ENCODE assay signal across 29 cellular contexts in genomic region chr16:86020971-86021370, GRCh38.
"Had no signal": no experiment of that assay in that cellular context is flagged by ENCODE, and none has a peak within 500 bp of the region (broad histone marks: within the 10 kb centered on the region; RNA-seq: fewer than 3 reads in every experiment).

No MANE protein-coding gene starts in this region.

- DNase-seq: caudate nucleus; cerebellar nuclear complex; effector memory CD4-positive, alpha-beta T cell; foreskin melanocyte; left cardiac atrium; mammary epithelial cell; mucosa of descending colon; naive B cell; pancreas; stimulated activated CD4-positive, alpha-beta T cell treated with anti-CD3 and anti-CD28 coated beads, Interleukin-2, amount 100 ng/mL, for 24 hours; stimulated activated CD4-positive, alpha-beta T cell treated with anti-CD3 and anti-CD28 coated beads, Interleukin-4, amount 100 ng/mL, for 24 hours; stimulated activated naive CD4-positive, alpha-beta T cell treated with Interleukin-2 at 50 U/mL for 16 hours; stomach; testis had no signal

- H3K9me3 ChIP-seq: neutrophil, pancreas, right lobe of liver, testis had no signal

- H3K4me3 ChIP-seq: esophagus muscularis mucosa, left lung, mucosa of descending colon, pancreas, right lobe of liver, stomach, testis, tibial artery had no signal

- ATAC-seq: left cardiac atrium; left lung; mucosa of descending colon; natural killer cell treated with Interleukin-12 subunit alpha and Interleukin-12 subunit beta and Interleukin-15 and Interleukin-18, amount 100 ng/mL, for 72 hours; pancreas; right lobe of liver; stimulated activated effector memory CD8-positive, alpha-beta T cell treated with anti-CD3 and anti-CD28 coated beads, Interleukin-12 subunit alpha, Interleukin-12 subunit beta, amount 100 ng/mL, for 72 hours had no signal

- FAIRE-seq: colon, endothelial cell of umbilical vein, pancreas, urothelium cell line had no signal

- H3K4me1 Mint-ChIP-seq: stimulated activated effector memory CD8-positive, alpha-beta T cell treated with anti-CD3 and anti-CD28 coated beads, Interleukin-12 subunit alpha, Interleukin-12 subunit beta, amount 100 ng/mL, for 72 hours had no signal

- H3K27me3 ChIP-seq: esophagus muscularis mucosa, pancreas, right lobe of liver, testis had no signal

- H3K4me3 Mint-ChIP-seq: dendritic cell treated with granulocyte-macrophage colony-stimulating factor and Interleukin-4, amounts not matched to agents 40 ng/mL and 50 ng/mL, for 4 days; mesothelial cell of epicardium; naive B cell; natural killer cell treated with Interleukin-12 subunit alpha and Interleukin-12 subunit beta and Interleukin-15 and Interleukin-18, amount 100 ng/mL, for 72 hours; neural crest cell; stimulated activated effector memory CD8-positive, alpha-beta T cell treated with anti-CD3 and anti-CD28 coated beads, Interleukin-12 subunit alpha, Interleukin-12 subunit beta, amount 100 ng/mL, for 72 hours; type B pancreatic cell had no signal

- H3K27ac ChIP-seq: left lung, neutrophil, pancreas, right lobe of liver, stomach, testis, tibial artery had no signal

- H3K36me3 Mint-ChIP-seq: mesothelial cell of epicardium had no signal

- H3K4me1 ChIP-seq: pancreas, right lobe of liver, stomach, testis, tibial artery had no signal

- H3K27ac Mint-ChIP-seq: dendritic cell treated with granulocyte-macrophage colony-stimulating factor and Interleukin-4, amounts not matched to agents 40 ng/mL and 50 ng/mL, for 4 days; mesothelial cell of epicardium; natural killer cell treated with Interleukin-12 subunit alpha and Interleukin-12 subunit beta and Interleukin-15 and Interleukin-18, amount 100 ng/mL, for 72 hours; progenitor cell of endocrine pancreas; stimulated activated effector memory CD8-positive, alpha-beta T cell treated with anti-CD3 and anti-CD28 coated beads, Interleukin-12 subunit alpha, Interleukin-12 subunit beta, amount 100 ng/mL, for 72 hours; type B pancreatic cell had no signal

- H3K36me3 ChIP-seq: esophagus muscularis mucosa, left lung, neutrophil, pancreas, right lobe of liver, stomach, tibial artery had no signal
